ENCODE assay signal across 20 cellular contexts in genomic region chr10:130377986-130378545, GRCh38.
"Had no signal": no experiment of that assay in that cellular context is flagged by ENCODE, and none has a peak within 500 bp of the region (broad histone marks: within the 10 kb centered on the region; RNA-seq: fewer than 3 reads in every experiment).

No MANE protein-coding gene starts in this region.

- H3K9me3 ChIP-seq: colonic mucosa, ovary, prostate gland had no signal

- DNase-seq: activated B cell treated with CpG ODN at 0.5 μM for 24 hours; activated CD4-positive, alpha-beta T cell treated with anti-CD3 and anti-CD28 coated beads for 4 hours; activated CD4-positive, alpha-beta T cell treated with anti-CD3 and anti-CD28 coated beads, Interleukin-2, amount 50 U/mL, for 48 hours; activated CD8-positive, alpha-beta memory T cell treated with anti-CD3 and anti-CD28 coated beads, Interleukin-2, amount 50 U/mL, for 48 hours; activated naive CD4-positive, alpha-beta T cell treated with Interleukin-2 at 50 U/mL for 16 hours; activated naive CD8-positive, alpha-beta T cell treated with anti-CD3 and anti-CD28 coated beads for 36 hours; activated T-cell treated with anti-CD3 and anti-CD28 coated beads, Interleukin-2, amount 50 U/mL, for 4 hours; colonic mucosa; esophagus squamous epithelium; head of caudate nucleus; hypothalamus; naive B cell; ovary; stimulated activated CD4-positive, alpha-beta T cell treated with anti-CD3 and anti-CD28 coated beads, Interleukin-1b, Interleukin-23, amount 100 ng/mL, for 48 hours; stomach; T-helper 17 cell had no signal

- H3K27me3 ChIP-seq: colonic mucosa, esophagus squamous epithelium, ovary, suprapubic skin, tibial nerve had no signal

- H3K27ac ChIP-seq: colonic mucosa, esophagus squamous epithelium, gastroesophageal sphincter, ovary, prostate gland, stomach, suprapubic skin, tibial nerve had no signal

- H3K36me3 ChIP-seq: colonic mucosa, esophagus squamous epithelium, gastroesophageal sphincter, ovary, prostate gland, stomach, suprapubic skin, tibial nerve had no signal

- H3K4me3 ChIP-seq: colonic mucosa, esophagus squamous epithelium, gastroesophageal sphincter, ovary, prostate gland, stomach, suprapubic skin, tibial nerve had no signal

- H3K4me1 ChIP-seq: colonic mucosa, esophagus squamous epithelium, gastroesophageal sphincter, prostate gland, stomach, suprapubic skin, tibial nerve had no signal
